ENCODE assay signal across 19 cellular contexts in the genomic region with DNA sequence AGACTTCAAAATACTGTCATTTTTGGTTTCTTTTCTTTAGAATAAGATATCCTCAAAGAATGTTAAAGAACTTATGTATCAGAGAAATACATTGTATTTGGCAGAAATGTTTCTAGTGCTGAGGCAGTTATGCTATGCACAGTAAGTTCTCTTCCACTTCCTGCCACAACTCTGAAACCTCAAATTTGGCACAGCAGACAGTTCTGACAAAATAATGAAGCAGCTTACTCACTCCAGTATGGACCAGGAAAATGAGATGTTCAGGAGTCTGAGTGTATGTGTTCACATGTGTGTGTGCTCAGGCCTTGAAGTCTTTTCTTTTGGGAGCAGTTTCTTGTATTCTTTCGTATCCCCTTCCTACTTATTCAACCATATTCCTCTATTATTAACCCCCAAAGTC.
DNase-seq lines count a peak whose midpoint lies in the region; ATAC-seq, FAIRE-seq and TF ChIP-seq lines count a peak whose summit lies in the region.
"Had no signal": no experiment of that assay in that cellular context is flagged by ENCODE, and none has a peak within 500 bp of the region (broad histone marks: within the 10 kb centered on the region; RNA-seq: fewer than 3 reads in every experiment).

No MANE protein-coding gene starts in this region.

- FAIRE-seq in GM12892 (lab: Jason Lieb, UNC) (no peak), HepG2 (lab: Jason Lieb, UNC) (no peak)
- FAIRE-seq: GM12891 had no signal

- no peak overlapping the region for H3K27ac ChIP-seq in HepG2 (ENCODE audit: extremely low read length, insufficient read depth, low read length)
- H3K27ac ChIP-seq: gastrocnemius medialis, parathyroid adenoma, tibial artery, WERI-Rb-1 had no signal

- H3K27me3 ChIP-seq in adipocyte (replicated peaks; ENCODE audit: control insufficient read depth, insufficient read depth, low read length), result no peaks in the 10 kb centered on the region
- H3K27me3 ChIP-seq in HepG2 (ENCODE audit: control insufficient read depth in 1 of 2, insufficient read depth in 2 of 2, low read length in 2 of 2), result peaks cover 0 to 11% of the 10 kb centered on the region in 2 experiments; a peak in 3 of 5 replicates
- H3K27me3 ChIP-seq: gastrocnemius medialis, tibial artery had no signal

- H4K20me1 ChIP-seq in HepG2 (ENCODE audit: insufficient read depth, low read length), result no peaks in the 10 kb centered on the region

- H3K9me3 Mint-ChIP-seq in stimulated activated naive CD8-positive, alpha-beta T cell treated with anti-CD3 and anti-CD28 coated beads, Interleukin-15, amount 100 ng/mL, for 72 hours, result no peaks in the 10 kb centered on the region
- H3K9me3 Mint-ChIP-seq: dendritic cell treated with granulocyte-macrophage colony-stimulating factor and Interleukin-4, amounts not matched to agents 40 ng/mL and 50 ng/mL, for 4 days had no signal

- H3K9me3 ChIP-seq in adipocyte (ENCODE audit: control insufficient read depth, low read length) (no peaks in the 10 kb centered on the region), HepG2 (ENCODE audit: low read length) (no peaks in the 10 kb centered on the region)
- H3K9me3 ChIP-seq: gastrocnemius medialis, tibial artery had no signal

- no peak overlapping the region for H2AFZ ChIP-seq in HepG2 (ENCODE audit: low read length)
- H2AFZ ChIP-seq: parathyroid adenoma had no signal

- 0% methylated on average over 1 of the region's 1 CpG for WGBS in HepG2 (ENCODE audit: low lambda C conversion rate)

- H3K4me3 Mint-ChIP-seq in stimulated activated naive CD8-positive, alpha-beta T cell treated with anti-CD3 and anti-CD28 coated beads, Interleukin-15, amount 100 ng/mL, for 72 hours, result no peak overlapping the region
- H3K4me3 Mint-ChIP-seq: dendritic cell treated with granulocyte-macrophage colony-stimulating factor and Interleukin-4, amounts not matched to agents 40 ng/mL and 50 ng/mL, for 4 days had no signal

- no TSS peak for BruUV-seq in HepG2 (replicated peaks; lab: Mats Ljungman, UMichigan)

- H3K4me1 ChIP-seq in adipocyte (ENCODE audit: control insufficient read depth, insufficient read depth, low read length), result peaks cover 21% of the 10 kb centered on the region
- H3K4me1 ChIP-seq in HepG2 (ENCODE audit: insufficient read depth, low read length), result no peaks in the 10 kb centered on the region

- H3K9ac ChIP-seq in adipocyte (ENCODE audit: low read length), result no peak overlapping the region
- H3K9ac ChIP-seq in HepG2 (ENCODE audit: insufficient read depth, low read depth, low read length), result no peak overlapping the region
- H3K9ac ChIP-seq: parathyroid adenoma had no signal

- ATAC-seq in stimulated activated naive CD8-positive, alpha-beta T cell treated with anti-CD3 and anti-CD28 coated beads, Interleukin-15, amount 100 ng/mL, for 72 hours, result peak; percentile 66
- ATAC-seq in stimulated activated naive CD8-positive, alpha-beta T cell treated with anti-CD3 and anti-CD28 coated beads, Interleukin-15, Interleukin-2, amounts not matched to agents 100 U/mL and 50 U/mL, for 24 hours, result no peak
- ATAC-seq in HepG2, result no peak
- ATAC-seq: gastrocnemius medialis had no signal

- TF ChIP-seq EP300 in HepG2 (IDR thresholded peaks at IDR 0.05; ENCODE audit: low read depth in 2 of 2, low read length in 2 of 2), result no peak
- TF ChIP-seq EP300 in HepG2 (CRISPR knock-in tag; IDR thresholded peaks at IDR 0.05; ENCODE audit: borderline replicate concordance), result no peak

- H3K79me2 ChIP-seq in HepG2 (ENCODE audit: insufficient read depth, low read length), result no peaks in the 10 kb centered on the region

- intact Hi-C loops in HepG2 (cut with micrococcal nuclease; ENCODE audit: unreplicated experiment), result no loop called here

- POLR2A ChIA-PET in HepG2 (lab: Yijun Ruan, JAX), result no interaction called here

- no peak for DNase-seq in stimulated activated naive CD8-positive, alpha-beta T cell treated with anti-CD3 and anti-CD28 coated beads, Interleukin-15, amount 100 ng/mL, for 72 hours
- DNase-seq in stimulated activated naive CD8-positive, alpha-beta T cell treated with anti-CD3 and anti-CD28 coated beads, Interleukin-15, Interleukin-2, amounts not matched to agents 100 U/mL and 50 U/mL, for 24 hours, result no peak
- DNase-seq in adipocyte (ENCODE audit: low read depth) (peak; percentile 29), fibroblast of villous mesenchyme (ENCODE audit: low read depth) (peak; percentile 33), GM12892 (ENCODE audit: insufficient read length) (no peak), GM19238 (ENCODE audit: insufficient read length, low spot score) (no peak), HepG2 (ENCODE audit: low spot score) (no peak)
- no peak for DNase-seq in activated CD4-positive, alpha-beta T cell treated with anti-CD3 and anti-CD28 coated beads for 48 hours
- DNase-seq: activated naive CD4-positive, alpha-beta T cell treated with anti-CD3 and anti-CD28 coated beads, Interleukin-2, amount 50 U/mL, for 16 hours; gastrocnemius medialis; islet precursor cell; Karpas-422; NCI-H2171; stimulated activated CD4-positive, alpha-beta T cell treated with anti-CD3 and anti-CD28 coated beads, Interleukin-15, amount 100 ng/mL, for 24 hours; tibial artery; WERI-Rb-1 had no signal

- no peaks in the 10 kb centered on the region for H3K27me3 Mint-ChIP-seq in stimulated activated naive CD8-positive, alpha-beta T cell treated with anti-CD3 and anti-CD28 coated beads, Interleukin-15, amount 100 ng/mL, for 72 hours
- H3K27me3 Mint-ChIP-seq: dendritic cell treated with granulocyte-macrophage colony-stimulating factor and Interleukin-4, amounts not matched to agents 40 ng/mL and 50 ng/mL, for 4 days had no signal

- H3K4me3 ChIP-seq in adipocyte (ENCODE audit: low read length) (no peak overlapping the region), fibroblast of villous mesenchyme (ENCODE audit: low read depth, low read length) (no peak overlapping the region), HepG2 (replicated peaks in 1 of 3; ENCODE audit: insufficient read depth in 1 of 3, low read depth in 2 of 3, low read length in 3 of 3) (no peak overlapping the region)
- H3K4me3 ChIP-seq: gastrocnemius medialis, tibial artery had no signal

- no peak for TF ChIP-seq POLR2A in GM12892 (IDR thresholded peaks at IDR 0.05; ENCODE audit: low read depth, low read length)
- no peak for TF ChIP-seq POLR2A in HepG2 (IDR thresholded peaks at IDR 0.05; ENCODE audit: insufficient read depth in 1 of 2, low read depth in 2 of 2, low read length in 2 of 2)

- in situ Hi-C loops in HepG2 (cut with HindIII; ENCODE audit: extremely low pct_ligation_motif_present, low pct_unique_long_range_greater_than_20kb), result no loop called here

- H3K4me1 Mint-ChIP-seq in stimulated activated naive CD8-positive, alpha-beta T cell treated with anti-CD3 and anti-CD28 coated beads, Interleukin-15, amount 100 ng/mL, for 72 hours, result peaks cover 9% of the 10 kb centered on the region

- H3K27ac Mint-ChIP-seq in stimulated activated naive CD8-positive, alpha-beta T cell treated with anti-CD3 and anti-CD28 coated beads, Interleukin-15, amount 100 ng/mL, for 72 hours, result no peak overlapping the region
- H3K27ac Mint-ChIP-seq: dendritic cell treated with granulocyte-macrophage colony-stimulating factor and Interleukin-4, amounts not matched to agents 40 ng/mL and 50 ng/mL, for 4 days had no signal

- no peak for TF ChIP-seq RAD21 in HepG2 (CRISPR knock-in tag; IDR thresholded peaks at IDR 0.05)

- CTCF ChIA-PET in HepG2 (lab: Yijun Ruan, JAX; ENCODE audit: low intra/inter-chr PET ratio, low total read pairs), result no interaction called here

- TF ChIP-seq CTCF in fibroblast of villous mesenchyme (IDR thresholded peaks at IDR 0.05; ENCODE audit: insufficient read depth, low read depth, low read length) (no peak), HepG2 (CRISPR knock-in tag; IDR thresholded peaks at IDR 0.05) (no peak)

- H3K36me3 ChIP-seq in adipocyte (ENCODE audit: control insufficient read depth, insufficient read depth, low read length, severe bottlenecking) (no peaks in the 10 kb centered on the region), HepG2 (replicated peaks in 1 of 2; ENCODE audit: control insufficient read depth in 1 of 2, insufficient read depth in 2 of 2, low read length in 2 of 2) (no peaks in the 10 kb centered on the region)
- H3K36me3 ChIP-seq: gastrocnemius medialis, tibial artery, WERI-Rb-1 had no signal

- H3K4me2 ChIP-seq in HepG2 (ENCODE audit: low read depth, low read length), result no peak overlapping the region

TF ChIP-seq in HepG2, 621 proteins besides CTCF, POLR2A, EP300 and RAD21:
- TF ChIP-seq PHF20 (CRISPR knock-in tag; IDR thresholded peaks at IDR 0.05), result no peak
- TF ChIP-seq SKI (IDR thresholded peaks at IDR 0.05; ENCODE audit: partially characterized antibody), result no peak
- no peak for TF ChIP-seq KLF6 (CRISPR knock-in tag; IDR thresholded peaks at IDR 0.05)
- no peak for TF ChIP-seq SRSF9 (IDR thresholded peaks at IDR 0.05; ENCODE audit: borderline replicate concordance, insufficient read depth, low read depth, low read length, poor library complexity, severe bottlenecking)
- TF ChIP-seq FOXK1 (CRISPR knock-in tag; IDR thresholded peaks at IDR 0.05; ENCODE audit: borderline replicate concordance, low read depth), result no peak
TF ChIP-seq in HepG2: peak in this region for 0.

Comparison
In these comparisons a context has a peak if more than half of its experiments do, and no peak if none do; other contexts are left out.
1. DNase-seq: peak in adipocyte (single experiment) and fibroblast of villous mesenchyme (single experiment); none in stimulated activated naive CD8-positive, alpha-beta T cell treated with anti-CD3 and anti-CD28 coated beads, Interleukin-15, amount 100 ng/mL, for 72 hours (0 of 2), stimulated activated naive CD8-positive, alpha-beta T cell treated with anti-CD3 and anti-CD28 coated beads, Interleukin-15, Interleukin-2, amounts not matched to agents 100 U/mL and 50 U/mL, for 24 hours (single experiment), GM12892 (single experiment), GM19238 (single experiment), activated CD4-positive, alpha-beta T cell treated with anti-CD3 and anti-CD28 coated beads for 48 hours (single experiment) and HepG2 (single experiment).